ENCODE assay signal across 10 cellular contexts in the genomic region with DNA sequence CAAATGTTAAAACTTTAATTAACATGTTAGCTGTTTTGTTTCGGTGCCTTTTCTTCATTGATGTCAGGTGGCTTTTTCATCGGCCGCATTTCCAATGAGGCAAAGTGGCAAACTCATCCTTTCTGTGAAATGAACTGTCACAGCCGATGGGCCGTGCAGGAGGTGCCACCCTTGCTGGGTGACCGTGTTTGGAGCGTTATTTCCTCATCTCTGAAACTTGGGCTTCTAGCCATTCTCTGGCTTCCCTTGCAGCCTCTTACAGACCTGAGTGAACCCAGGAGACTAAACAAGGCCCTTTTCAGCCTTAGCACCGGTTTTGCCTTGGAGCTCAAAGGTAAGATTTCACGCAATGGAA. TPM values are rescaled to one million over a fixed set of nuclear protein-coding genes. Genes with fewer than 3 reads are reported as not detected.
DNase-seq lines count a peak whose midpoint lies in the region; FAIRE-seq and TF ChIP-seq lines count a peak whose summit lies in the region.
"Had no signal": no experiment of that assay in that cellular context is flagged by ENCODE, and none has a peak within 500 bp of the region (broad histone marks: within the 10 kb centered on the region; RNA-seq: fewer than 3 reads in every experiment).

No MANE protein-coding gene starts in this region.

- no peaks in the 10 kb centered on the region for H3K36me3 Mint-ChIP-seq in nephron (ENCODE audit: low read depth)

- no peaks in the 10 kb centered on the region for H3K79me2 ChIP-seq in endothelial cell of umbilical vein (ENCODE audit: control insufficient read depth, insufficient read depth, low read length)

- no peaks in the 10 kb centered on the region for H3K27me3 ChIP-seq in BLaER1 treated with 17β-estradiol and CSF1 and Interleukin-3, amounts not matched to agents 10 nM and 100 nM
- H3K27me3 ChIP-seq in endothelial cell of umbilical vein (ENCODE audit: control insufficient read depth in 2 of 2, insufficient read depth in 2 of 2, low read length in 2 of 2): peaks cover 0 to 1% of the 10 kb centered on the region in 2 experiments

- H3K4me3 Mint-ChIP-seq in nephron: peak overlapping the region in 2 of 3 experiments; percentile 17 to 26

- no peak for FAIRE-seq in endothelial cell of umbilical vein (lab: Jason Lieb, UNC)

- peak overlapping the region in 2 of 11 experiments; percentile 3 to 31; a peak in 1 of 22 replicates for H3K9ac ChIP-seq in BLaER1 treated with 17β-estradiol and CSF1 and Interleukin-3, amounts not matched to agents 10 nM and 100 nM
- no peak overlapping the region for H3K9ac ChIP-seq in endothelial cell of umbilical vein (replicated peaks; ENCODE audit: extremely low read depth, insufficient read depth, low read length)

- TF ChIP-seq POLR2A in endothelial cell of umbilical vein (IDR thresholded peaks at IDR 0.05; ENCODE audit: low read depth, low read length): no peak

- dilution Hi-C loops in endothelial cell of umbilical vein (cut with MboI; ENCODE audit: extremely low pct_ligation_motif_present, low sequenced_read_pairs): no loop called here

- H3K4me3 ChIP-seq in BLaER1 treated with 17β-estradiol and CSF1 and Interleukin-3, amounts not matched to agents 10 nM and 100 nM: peak overlapping the region in 2 of 10 experiments; percentile 27 to 43; a peak in 3 of 20 replicates
- H3K4me3 ChIP-seq in LNCaP clone FGC (ENCODE audit: low read depth, low read length): 0 out of 2 replicates have a peak overlapping the region, but pooled peaks have one; percentile 9
- H3K4me3 ChIP-seq in endothelial cell of umbilical vein (replicated peaks in 1 of 3; ENCODE audit: insufficient read depth in 1 of 3, low read depth in 1 of 3, low read length in 3 of 3): peak overlapping the region in 1 of 3 experiments; percentile 50

- H3K4me1 ChIP-seq in BLaER1 treated with 17β-estradiol and CSF1 and Interleukin-3, amounts not matched to agents 10 nM and 100 nM: peaks cover 4 to 39% (median 33%) of the 10 kb centered on the region in 10 experiments; a peak in 16 of 20 replicates
- peaks cover 7% of the 10 kb centered on the region for H3K4me1 ChIP-seq in endothelial cell of umbilical vein (ENCODE audit: control insufficient read depth, extremely low read depth, insufficient read depth, low read length)

- DNase-seq in LNCaP clone FGC (ENCODE audit: low read depth) (no peak), endothelial cell of umbilical vein (ENCODE audit: low read depth, low spot score) (no peak), NCI-H748 treated with DMSO at 0.1 percent for 48 hours (lab: John Stamatoyannopoulos, UW) (no peak), GM19240 (ENCODE audit: insufficient read length, low spot score) (no peak), NK-92 (lab: John Stamatoyannopoulos, UW; ENCODE audit: unreplicated experiment) (no peak), HK-2 (ENCODE audit: unreplicated experiment) (no peak)

- POLR2A ChIA-PET in endothelial cell of umbilical vein (lab: Charles Lee): no interaction called here

- no peak overlapping the region for H3K27ac ChIP-seq in BLaER1 treated with 17β-estradiol and CSF1 and Interleukin-3, amounts not matched to agents 10 nM and 100 nM
- no peak overlapping the region for H3K27ac ChIP-seq in endothelial cell of umbilical vein (ENCODE audit: insufficient read depth, low read depth, low read length)
- H3K27ac ChIP-seq: WERI-Rb-1 had no signal

- H3K27ac Mint-ChIP-seq in nephron: no peak overlapping the region

- BruUV-seq in endothelial cell of umbilical vein (replicated peaks; lab: Mats Ljungman, UMichigan): no TSS peak

- no peaks in the 10 kb centered on the region for H3K9me1 ChIP-seq in endothelial cell of umbilical vein (replicated peaks; ENCODE audit: control insufficient read depth, extremely low read depth, insufficient read depth, low read length)

- no peaks in the 10 kb centered on the region for H4K20me1 ChIP-seq in BLaER1 treated with 17β-estradiol and CSF1 and Interleukin-3, amounts not matched to agents 10 nM and 100 nM
- H4K20me1 ChIP-seq in endothelial cell of umbilical vein (replicated peaks; ENCODE audit: control insufficient read depth, extremely low read depth, insufficient read depth, low read length): no peaks in the 10 kb centered on the region

- H3K9me3 Mint-ChIP-seq in nephron: no peaks in the 10 kb centered on the region

- peak overlapping the region; percentile 92 for H2AFZ ChIP-seq in endothelial cell of umbilical vein (ENCODE audit: low read depth, low read length)

- H3K27me3 Mint-ChIP-seq in nephron (ENCODE audit: low read depth): peaks cover 4% of the 10 kb centered on the region

- no peaks in the 10 kb centered on the region for H3K36me3 ChIP-seq in BLaER1 treated with 17β-estradiol and CSF1 and Interleukin-3, amounts not matched to agents 10 nM and 100 nM
- H3K36me3 ChIP-seq in endothelial cell of umbilical vein (ENCODE audit: control insufficient read depth in 2 of 2, extremely low read depth in 1 of 2, insufficient read depth in 2 of 2, low read length in 2 of 2): no peaks in the 10 kb centered on the region
- H3K36me3 ChIP-seq: WERI-Rb-1 had no signal

- H3K4me1 Mint-ChIP-seq in nephron: peaks cover 15% of the 10 kb centered on the region

- no peaks in the 10 kb centered on the region for H3K9me3 ChIP-seq in BLaER1 treated with 17β-estradiol and CSF1 and Interleukin-3, amounts not matched to agents 10 nM and 100 nM (replicated peaks in 1 of 11)
- H3K9me3 ChIP-seq in endothelial cell of umbilical vein (replicated peaks; ENCODE audit: control insufficient read depth, insufficient read depth, low read length): no peaks in the 10 kb centered on the region

- peak overlapping the region; percentile 31 to 75 (median 65) for H3K4me2 ChIP-seq in BLaER1 treated with 17β-estradiol and CSF1 and Interleukin-3, amounts not matched to agents 10 nM and 100 nM
- peak overlapping the region; percentile 86 for H3K4me2 ChIP-seq in endothelial cell of umbilical vein (ENCODE audit: insufficient read depth, low read length)

- intact Hi-C loops in endothelial cell of umbilical vein (cut with micrococcal nuclease): loop anchor here (2.0 to 5.0 kb wide), 3 partner anchors 55 to 420 kb away; a partner anchor contains a TSS

- TF ChIP-seq CTCF in LNCaP clone FGC (IDR thresholded peaks at IDR 0.05; ENCODE audit: control insufficient read depth, extremely low read depth, insufficient read depth) (no peak), endothelial cell of umbilical vein (IDR thresholded peaks at IDR 0.05; ENCODE audit: extremely low read depth in 1 of 2, insufficient read depth in 1 of 2, low read depth in 1 of 2, low read length in 2 of 2) (no peak), nephron (IDR thresholded peaks at IDR 0.05; ENCODE audit: unreplicated experiment in 3 of 3) (no peak)

- CTCF ChIA-PET in endothelial cell of umbilical vein (lab: Charles Lee): interaction anchor here (0.6 to 20.8 kb wide), 48 partner anchors 8 to 428 kb away, joined by 3 to 550 read pairs (median 5); a partner anchor contains a TSS

TF ChIP-seq in endothelial cell of umbilical vein, 7 proteins besides CTCF, POLR2A, EP300 and RAD21:
- TF ChIP-seq FOS (IDR thresholded peaks at IDR 0.05; ENCODE audit: borderline replicate concordance, insufficient read depth, low read length) (no peak), GATA2 (IDR thresholded peaks at IDR 0.05; ENCODE audit: insufficient read depth, insufficient read length, low read depth, low read length) (no peak), JUN (IDR thresholded peaks at IDR 0.05; ENCODE audit: borderline replicate concordance, insufficient read depth, insufficient read length, low read depth) (no peak), EZH2 (IDR thresholded peaks at IDR 0.05; ENCODE audit: borderline replicate concordance, low read depth, low read length, severe bottlenecking) (no peak), POLR2AphosphoS5 (IDR thresholded peaks at IDR 0.05; ENCODE audit: insufficient read depth, low read depth, low read length) (no peak), MYC (IDR thresholded peaks at IDR 0.05; ENCODE audit: low read depth, low read length) (no peak)
- TF ChIP-seq, protein P1, sequence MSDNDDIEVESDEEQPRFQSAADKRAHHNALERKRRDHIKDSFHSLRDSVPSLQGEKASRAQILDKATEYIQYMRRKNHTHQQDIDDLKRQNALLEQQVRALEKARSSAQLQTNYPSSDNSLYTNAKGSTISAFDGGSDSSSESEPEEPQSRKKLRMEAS (IDR thresholded peaks at IDR 0.05; ENCODE audit: insufficient read depth, insufficient read length): no peak
TF ChIP-seq in endothelial cell of umbilical vein: peak in this region for 0.

RNA-seq across cellular contexts. Expression of a gene that starts 42.2 kb away (rescaled TPM):
- total RNA-seq in endothelial cell of umbilical vein: not detected in 2 replicates
- not detected in 2 replicates for polyA plus RNA-seq in endothelial cell of umbilical vein
- not detected in 2 replicates for polyA plus RNA-seq in endothelial cell of umbilical vein (2011; cell fraction: cytosol; rRNA removed)
- polyA plus RNA-seq in endothelial cell of umbilical vein (2011; cell fraction: nucleus; rRNA removed): not detected in 2 replicates
- polyA plus RNA-seq in endothelial cell of umbilical vein (2012): not detected in 2 replicates
- polyA minus RNA-seq in endothelial cell of umbilical vein: not detected in 2 replicates
- not detected for polyA minus RNA-seq in endothelial cell of umbilical vein (2011; cell fraction: cytosol; rRNA and poly(A)+ RNA removed)
- polyA minus RNA-seq in endothelial cell of umbilical vein (2011; cell fraction: nucleus; rRNA and poly(A)+ RNA removed): not detected in 2 replicates
- total RNA-seq: renal cortical epithelial cell had no signal

RNA-seq across cellular contexts. Expression of a gene that starts 55.2 kb away (rescaled TPM):
- 24.1 and 29.0 TPM in 2 replicates for total RNA-seq in endothelial cell of umbilical vein
- polyA plus RNA-seq in endothelial cell of umbilical vein: 17.2 and 17.3 TPM in 2 replicates
- polyA plus RNA-seq in endothelial cell of umbilical vein (2011; cell fraction: cytosol; rRNA removed): 21.3 and 23.1 TPM in 2 replicates
- 14.6 and 17.6 TPM in 2 replicates for polyA plus RNA-seq in endothelial cell of umbilical vein (2011; cell fraction: nucleus; rRNA removed)
- polyA plus RNA-seq in endothelial cell of umbilical vein (2012): 21.9 TPM in 2 replicates
- polyA minus RNA-seq in endothelial cell of umbilical vein: 19.4 and 21.2 TPM in 2 replicates
- polyA minus RNA-seq in endothelial cell of umbilical vein (2011; cell fraction: cytosol; rRNA and poly(A)+ RNA removed): 14.4 TPM
- polyA minus RNA-seq in endothelial cell of umbilical vein (2011; cell fraction: nucleus; rRNA and poly(A)+ RNA removed): 9.4 and 11.0 TPM in 2 replicates
